1 cellular context compared by ENCODE assay signal in the genomic region with DNA sequence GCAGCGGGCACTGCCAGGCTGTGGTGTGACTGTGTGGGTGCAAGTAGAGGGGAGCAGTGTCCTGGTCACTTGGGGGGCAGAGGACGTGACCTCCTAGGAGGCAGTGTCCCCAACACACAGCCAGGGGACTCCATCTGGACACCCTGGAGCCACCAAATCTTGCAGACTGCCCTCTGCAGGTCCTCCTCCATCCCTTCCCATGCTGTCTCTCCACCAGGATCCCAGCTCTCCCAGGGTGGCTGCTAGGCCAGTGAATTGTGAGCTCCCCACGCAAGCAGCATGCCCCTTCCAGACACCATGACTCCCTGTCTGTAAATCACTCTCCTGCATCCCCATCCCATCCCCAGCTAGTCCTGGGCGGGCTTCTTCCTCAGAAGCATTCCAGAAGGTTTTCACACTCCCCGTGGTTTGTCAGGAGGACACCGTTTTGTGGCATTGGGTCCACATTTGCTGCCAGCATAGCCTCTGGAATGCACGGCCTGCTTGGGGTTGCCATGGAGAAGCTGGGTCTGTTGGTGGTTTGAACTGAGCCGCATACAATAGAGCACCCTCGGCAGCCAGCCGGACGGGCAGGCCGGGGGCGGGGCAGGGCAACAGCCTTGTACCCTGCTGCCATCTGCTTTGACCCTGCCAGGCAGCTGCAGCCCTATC.
TF ChIP-seq lines count a peak whose summit lies in the region.

No MANE protein-coding gene starts in this region.

TF ChIP-seq in HCT116, 20 proteins besides CTCF, POLR2A, EP300 and RAD21 (continued from another document):
- TF ChIP-seq, protein P1, sequence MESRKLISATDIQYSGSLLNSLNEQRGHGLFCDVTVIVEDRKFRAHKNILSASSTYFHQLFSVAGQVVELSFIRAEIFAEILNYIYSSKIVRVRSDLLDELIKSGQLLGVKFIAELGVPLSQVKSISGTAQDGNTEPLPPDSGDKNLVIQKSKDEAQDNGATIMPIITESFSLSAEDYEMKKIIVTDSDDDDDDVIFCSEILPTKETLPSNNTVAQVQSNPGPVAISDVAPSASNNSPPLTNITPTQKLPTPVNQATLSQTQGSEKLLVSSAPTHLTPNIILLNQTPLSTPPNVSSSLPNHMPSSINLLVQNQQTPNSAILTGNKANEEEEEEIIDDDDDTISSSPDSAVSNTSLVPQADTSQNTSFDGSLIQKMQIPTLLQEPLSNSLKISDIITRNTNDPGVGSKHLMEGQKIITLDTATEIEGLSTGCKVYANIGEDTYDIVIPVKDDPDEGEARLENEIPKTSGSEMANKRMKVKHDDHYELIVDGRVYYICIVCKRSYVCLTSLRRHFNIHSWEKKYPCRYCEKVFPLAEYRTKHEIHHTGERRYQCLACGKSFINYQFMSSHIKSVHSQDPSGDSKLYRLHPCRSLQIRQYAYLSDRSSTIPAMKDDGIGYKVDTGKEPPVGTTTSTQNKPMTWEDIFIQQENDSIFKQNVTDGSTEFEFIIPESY (IDR thresholded peaks at IDR 0.05; ENCODE audit: extremely low read depth, insufficient replicate concordance, low read length) = no peak
- TF ChIP-seq EGR1 (IDR thresholded peaks at IDR 0.05; ENCODE audit: low read depth) (no peak), POLR2AphosphoS5 (IDR thresholded peaks at IDR 0.05; ENCODE audit: low read depth, low read length) (no peak), YY1 (IDR thresholded peaks at IDR 0.05; ENCODE audit: extremely low read depth, insufficient replicate concordance, low read depth, low read length) (no peak), EZH2 (IDR thresholded peaks at IDR 0.05) (no peak)
TF ChIP-seq in HCT116: peak in this region for 0.
